ENCODE assay signal across 22 cellular contexts in the genomic region with DNA sequence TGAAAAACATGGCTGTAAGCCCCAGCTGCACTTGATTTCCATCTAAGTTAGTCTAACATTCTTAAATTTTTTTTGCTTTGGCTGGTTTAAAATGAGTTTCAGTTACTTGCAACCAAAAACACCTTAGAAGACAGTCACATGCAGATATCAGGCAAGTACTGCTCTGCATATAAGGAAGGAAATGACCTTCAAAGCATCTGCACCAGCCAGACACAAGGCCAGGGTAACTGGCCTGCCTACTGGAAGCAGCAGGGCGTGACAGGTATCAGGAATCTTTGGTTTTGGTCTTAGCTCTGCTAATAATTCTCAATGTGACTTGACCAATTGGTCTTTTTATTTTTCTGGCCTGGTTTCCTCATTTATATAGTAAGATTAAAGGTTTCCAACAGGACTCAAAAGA. TPM values are rescaled to one million over a fixed set of nuclear protein-coding genes. Genes with fewer than 3 reads are reported as not detected.
DNase-seq lines count a peak whose midpoint lies in the region; ATAC-seq, FAIRE-seq and TF ChIP-seq lines count a peak whose summit lies in the region.
"Had no signal": no experiment of that assay in that cellular context is flagged by ENCODE, and none has a peak within 500 bp of the region (broad histone marks: within the 10 kb centered on the region; RNA-seq: fewer than 3 reads in every experiment).

No MANE protein-coding gene starts in this region.

- no peak overlapping the region for H3K4me2 ChIP-seq in DND-41 (ENCODE audit: insufficient read depth, low read length)

- no peaks in the 10 kb centered on the region for H3K9me3 Mint-ChIP-seq in immature natural killer cell
- H3K9me3 Mint-ChIP-seq: activated naive CD8-positive, alpha-beta T cell treated with anti-CD3 and anti-CD28 coated beads, Interleukin-2, amount 10 ng/mL, durations not matched to agents 7 days and 5 days; activated T-helper 17 cell treated with anti-CD3 and anti-CD28 coated beads, Interleukin-2, amount 50 U/mL, for 72 hours; naive B cell had no signal

- DNase-seq in DND-41 (no peak), GM19239 (ENCODE audit: insufficient read length, low spot score) (no peak), immature natural killer cell (no peak), medulla oblongata (ENCODE audit: extremely low spot score) (no peak), RWPE1 (ENCODE audit: low spot score) (no peak), uterus (no peak)
- DNase-seq: activated CD4-positive, alpha-beta T cell treated with anti-CD3 and anti-CD28 coated beads for 36 hours; activated CD8-positive, alpha-beta memory T cell treated with anti-CD3 and anti-CD28 coated beads, Interleukin-2, amount 10 ng/mL, durations not matched to agents 7 days and 5 days; activated naive CD8-positive, alpha-beta T cell treated with anti-CD3 and anti-CD28 coated beads, Interleukin-2, amount 10 ng/mL, durations not matched to agents 7 days and 5 days; effector CD8-positive, alpha-beta T cell; HCEC 1CT; mesenchymal stem cell; naive B cell; NCI-H1105 treated with DMSO at 0.1 percent for 48 hours; NCI-H524; occipital lobe; right cardiac atrium had no signal

- H3K79me2 ChIP-seq in DND-41 (ENCODE audit: insufficient read depth, low read length) = no peaks in the 10 kb centered on the region

- no peak overlapping the region for H2AFZ ChIP-seq in DND-41 (ENCODE audit: low read depth, low read length)

- H3K4me3 Mint-ChIP-seq in immature natural killer cell = no peak overlapping the region
- H3K4me3 Mint-ChIP-seq: activated CD4-positive, alpha-beta T cell treated with anti-CD3 and anti-CD28 coated beads for 36 hours; activated CD8-positive, alpha-beta memory T cell treated with anti-CD3 and anti-CD28 coated beads, Interleukin-2, amount 10 ng/mL, durations not matched to agents 7 days and 5 days; activated naive CD8-positive, alpha-beta T cell treated with anti-CD3 and anti-CD28 coated beads, Interleukin-2, amount 10 ng/mL, durations not matched to agents 7 days and 5 days; activated T-helper 17 cell treated with anti-CD3 and anti-CD28 coated beads, Interleukin-2, amount 50 U/mL, for 72 hours; naive B cell had no signal

- ATAC-seq in DND-41 (ENCODE audit: insufficient read depth, low read depth) (0 out of 3 replicates have a peak, but pooled peaks have one; percentile 25), HG03469 (IDR thresholded peaks at IDR 0.05; ENCODE audit: unreplicated experiment) (peak; percentile 59)
- ATAC-seq: activated CD4-positive, alpha-beta T cell treated with anti-CD3 and anti-CD28 coated beads for 36 hours; activated CD8-positive, alpha-beta memory T cell treated with anti-CD3 and anti-CD28 coated beads, Interleukin-2, amount 10 ng/mL, durations not matched to agents 7 days and 5 days; activated T-helper 17 cell treated with anti-CD3 and anti-CD28 coated beads, Interleukin-2, amount 50 U/mL, for 72 hours; esophagus mucosa; right cardiac atrium; SK-N-SH treated with all-trans-retinoic acid at 6 μM for 48 hours had no signal

- no peaks in the 10 kb centered on the region for H3K27me3 ChIP-seq in DND-41 (ENCODE audit: insufficient read depth, low read length, poor library complexity)
- H3K27me3 ChIP-seq in uterus = no peaks in the 10 kb centered on the region

- H3K4me1 Mint-ChIP-seq in immature natural killer cell = peaks cover 0 to 26% of the 10 kb centered on the region in 2 donors
- H3K4me1 Mint-ChIP-seq: activated CD4-positive, alpha-beta T cell treated with anti-CD3 and anti-CD28 coated beads for 36 hours; activated CD8-positive, alpha-beta memory T cell treated with anti-CD3 and anti-CD28 coated beads, Interleukin-2, amount 10 ng/mL, durations not matched to agents 7 days and 5 days; activated T-helper 17 cell treated with anti-CD3 and anti-CD28 coated beads, Interleukin-2, amount 50 U/mL, for 72 hours had no signal

- H3K27me3 Mint-ChIP-seq in immature natural killer cell (ENCODE audit: low read depth in 3 of 3) = no peaks in the 10 kb centered on the region
- H3K27me3 Mint-ChIP-seq: activated CD4-positive, alpha-beta T cell treated with anti-CD3 and anti-CD28 coated beads for 36 hours; activated CD8-positive, alpha-beta memory T cell treated with anti-CD3 and anti-CD28 coated beads, Interleukin-2, amount 10 ng/mL, durations not matched to agents 7 days and 5 days; activated naive CD8-positive, alpha-beta T cell treated with anti-CD3 and anti-CD28 coated beads, Interleukin-2, amount 10 ng/mL, durations not matched to agents 7 days and 5 days; activated T-helper 17 cell treated with anti-CD3 and anti-CD28 coated beads, Interleukin-2, amount 50 U/mL, for 72 hours; naive B cell had no signal

- H3K9me3 ChIP-seq in DND-41 (ENCODE audit: insufficient read depth, low read length, severe bottlenecking) (no peaks in the 10 kb centered on the region), uterus (no peaks in the 10 kb centered on the region)

- TF ChIP-seq POLR2A in uterus (IDR thresholded peaks at IDR 0.05) = no peak

- H3K4me3 ChIP-seq in DND-41 (ENCODE audit: low read depth in 1 of 2, low read length in 2 of 2) (no peak overlapping the region), uterus (no peak overlapping the region)

- H3K9ac ChIP-seq in DND-41 (ENCODE audit: low read depth, low read length) = no peak overlapping the region

- no peaks in the 10 kb centered on the region for H3K4me1 ChIP-seq in DND-41 (ENCODE audit: insufficient read depth, low read length)
- no peaks in the 10 kb centered on the region for H3K4me1 ChIP-seq in uterus

- H3K27ac ChIP-seq in DND-41 (ENCODE audit: low read length) (no peak overlapping the region), RWPE1 (no peak overlapping the region), uterus (no peak overlapping the region)

- peak overlapping the region in 4 of 6 donors; percentile 1 to 74 (median 15) for H3K27ac Mint-ChIP-seq in immature natural killer cell
- H3K27ac Mint-ChIP-seq: activated CD4-positive, alpha-beta T cell treated with anti-CD3 and anti-CD28 coated beads for 36 hours; activated CD8-positive, alpha-beta memory T cell treated with anti-CD3 and anti-CD28 coated beads, Interleukin-2, amount 10 ng/mL, durations not matched to agents 7 days and 5 days; activated T-helper 17 cell treated with anti-CD3 and anti-CD28 coated beads, Interleukin-2, amount 50 U/mL, for 72 hours had no signal

- POLR2A ChIA-PET in RWPE1 (lab: Yijun Ruan, JAX; ENCODE audit: low non-redundant PET) = no interaction called here

- FAIRE-seq in GM19239 (lab: Jason Lieb, UNC) = peak; percentile 79
- FAIRE-seq: frontal cortex had no signal

- CTCF ChIA-PET in RWPE1 (lab: Yijun Ruan, JAX) = interaction anchor here (1.0 kb wide), 1 partner anchor 9 kb away, joined by 3 read pairs; no protein-coding TSS in a partner anchor

- TF ChIP-seq CTCF in DND-41 (IDR thresholded peaks at IDR 0.05; ENCODE audit: borderline replicate concordance, extremely low read depth, low read length, poor library complexity, severe bottlenecking) = no peak
- no peak for TF ChIP-seq CTCF in RWPE1 (conservative IDR thresholded peaks at IDR 0.05; ENCODE audit: low read depth)
- TF ChIP-seq CTCF in uterus (IDR thresholded peaks at IDR 0.05) = no peak

- H4K20me1 ChIP-seq in DND-41 (ENCODE audit: insufficient read depth, low read length) = no peaks in the 10 kb centered on the region

- H3K36me3 Mint-ChIP-seq in immature natural killer cell = peaks cover 11 to 55% (median 38%) of the 10 kb centered on the region in 3 donors

- intact Hi-C loops in uterus (cut with DNase I; ENCODE audit: low total_unique reads) = no loop called here

- peaks cover 86% of the 10 kb centered on the region for H3K36me3 ChIP-seq in DND-41 (ENCODE audit: insufficient read depth, low read length)
- H3K36me3 ChIP-seq in uterus = no peaks in the 10 kb centered on the region

RNA-seq across cellular contexts. Expression of gene SCYL3, which starts 33.5 kb away (rescaled TPM):
- 10 to 100 TPM in 1 of 3 donors, 1 to 10 TPM in 2; 6.1 to 13.1 (median 6.8) TPM for polyA plus RNA-seq in immature natural killer cell
- 10 to 100 TPM in 2 of 4 donors, 1 to 10 TPM in 2; 2.1 to 17.5 (median 10.2) TPM for total RNA-seq in uterus
